1 cellular context compared by ENCODE assay signal in genomic region chr13:33958964-33959363, GRCh38.
TF ChIP-seq lines count a peak whose summit lies in the region.

No MANE protein-coding gene starts in this region.

TF ChIP-seq in SK-N-SH, 30 proteins besides CTCF, POLR2A, EP300 and RAD21 (continued from another document):
- no peak for TF ChIP-seq USF1 (IDR thresholded peaks at IDR 0.05; ENCODE audit: borderline replicate concordance, low read depth)
